Comparison of ENCODE assay signal across 20 cellular contexts in the genomic region with DNA sequence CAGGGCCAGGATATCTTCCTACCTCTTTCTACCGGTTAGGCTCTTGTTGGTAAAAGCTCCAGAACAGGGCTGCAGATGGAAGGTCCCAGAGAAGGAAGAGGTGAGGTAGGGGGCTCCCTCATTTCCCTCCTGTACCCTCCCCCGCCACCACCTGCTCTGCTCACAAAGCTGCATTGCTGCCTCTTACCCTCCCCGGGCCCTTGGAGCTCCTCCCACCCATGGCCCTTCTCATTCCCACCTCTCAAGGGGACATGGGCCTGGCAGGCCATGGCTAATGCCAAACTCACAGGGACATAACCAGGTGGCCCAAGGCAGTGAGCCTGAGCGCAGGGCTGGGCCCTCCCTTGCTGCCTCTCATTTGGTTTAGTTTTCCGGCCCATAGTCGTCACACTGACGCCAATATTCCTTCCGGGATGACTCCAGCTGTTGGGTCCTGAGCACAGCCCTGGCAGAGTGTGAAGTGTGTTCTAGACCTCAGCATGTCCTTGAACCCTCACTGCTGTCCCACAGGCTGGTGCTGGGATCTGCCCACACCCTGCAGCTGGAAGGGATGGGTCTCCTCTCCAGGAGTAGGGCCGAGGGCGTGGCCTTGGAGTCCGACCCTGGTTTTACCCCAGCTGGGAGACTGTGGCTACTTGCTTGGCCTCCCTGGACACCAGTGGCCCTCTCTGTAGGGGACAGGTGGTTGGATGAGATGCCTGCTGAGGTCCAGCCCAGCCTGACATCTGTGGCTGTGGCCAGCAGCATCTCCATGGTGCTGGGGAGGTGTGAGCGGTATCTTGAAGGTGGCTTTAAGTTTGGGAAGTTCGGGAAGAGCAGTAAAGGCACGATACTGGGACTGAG.
DNase-seq lines count a peak whose midpoint lies in the region; ATAC-seq and TF ChIP-seq lines count a peak whose summit lies in the region.
"Had no signal": no experiment of that assay in that cellular context is flagged by ENCODE, and none has a peak within 500 bp of the region (broad histone marks: within the 10 kb centered on the region; RNA-seq: fewer than 3 reads in every experiment).

No MANE protein-coding gene starts in this region.

- H3K4me3 ChIP-seq in right cardiac atrium (ENCODE audit: low read length) (no peak overlapping the region), right atrium auricular region (no peak overlapping the region), coronary artery (no peak overlapping the region), mucosa of descending colon (no peak overlapping the region)
- H3K4me3 ChIP-seq: A549 had no signal

- no peak overlapping the region for H3K4me3 Mint-ChIP-seq in activated CD8-positive, alpha-beta T cell treated with anti-CD3 and anti-CD28 coated beads for 36 hours
- H3K4me3 Mint-ChIP-seq: HFFc6 had no signal

- peaks cover 62% of the 10 kb centered on the region for H3K36me3 ChIP-seq in right atrium auricular region
- peaks cover 7% of the 10 kb centered on the region for H3K36me3 ChIP-seq in mucosa of descending colon (ENCODE audit: low read depth)

- WGBS in right cardiac atrium, result 79% methylated on average over 14 of the region's 14 CpGs

- H3K27me3 ChIP-seq in right cardiac atrium (ENCODE audit: control insufficient read depth, insufficient read depth), result no peaks in the 10 kb centered on the region
- H3K27me3 ChIP-seq in right atrium auricular region, result no peaks in the 10 kb centered on the region

- ATAC-seq in right cardiac atrium, result no peak
- ATAC-seq in mucosa of descending colon, result peak; percentile 3
- ATAC-seq in activated CD8-positive, alpha-beta T cell treated with anti-CD3 and anti-CD28 coated beads for 36 hours, result no peak
- ATAC-seq: A549 had no signal

- no peaks in the 10 kb centered on the region for H3K36me3 Mint-ChIP-seq in activated CD8-positive, alpha-beta T cell treated with anti-CD3 and anti-CD28 coated beads for 36 hours (ENCODE audit: low read depth)

- H3K27ac ChIP-seq in right cardiac atrium (ENCODE audit: low read length), result peak overlapping the region; percentile 20
- no peak overlapping the region for H3K27ac ChIP-seq in right atrium auricular region
- peak overlapping the region; percentile 11 to 95 for H3K27ac ChIP-seq in coronary artery
- H3K27ac ChIP-seq: A549, C4-2B had no signal

- no peaks in the 10 kb centered on the region for H3K9me3 Mint-ChIP-seq in activated CD8-positive, alpha-beta T cell treated with anti-CD3 and anti-CD28 coated beads for 36 hours
- H3K9me3 Mint-ChIP-seq: HFFc6 had no signal

- H3K9me3 ChIP-seq in right cardiac atrium (ENCODE audit: control insufficient read depth, low read length) (no peaks in the 10 kb centered on the region), right atrium auricular region (no peaks in the 10 kb centered on the region), mucosa of descending colon (no peaks in the 10 kb centered on the region)
- H3K9me3 ChIP-seq: A549 had no signal

- H3K4me1 ChIP-seq in right cardiac atrium (ENCODE audit: control insufficient read depth, insufficient read depth, low read length) (peaks cover 3% of the 10 kb centered on the region), right atrium auricular region (peaks cover 0 to 16% of the 10 kb centered on the region in 2 donors), mucosa of descending colon (ENCODE audit: low read depth) (no peaks in the 10 kb centered on the region)
- H3K4me1 ChIP-seq: A549 had no signal

- POLR2A ChIA-PET in activated CD8-positive, alpha-beta T cell treated with anti-CD3 and anti-CD28 coated beads for 36 hours (lab: Charles Lee), result no interaction called here

- no peaks in the 10 kb centered on the region for H3K27me3 Mint-ChIP-seq in activated CD8-positive, alpha-beta T cell treated with anti-CD3 and anti-CD28 coated beads for 36 hours

- intact Hi-C loops in right cardiac atrium (cut with DNase I), result loop anchor here in 1 of 4 donors (10.0 kb wide), 1 partner anchor 931 kb away; no protein-coding TSS in a partner anchor
- intact Hi-C loops in mucosa of descending colon (cut with DNase I, micrococcal nuclease), result no loop called here
- intact Hi-C loops in activated CD8-positive, alpha-beta T cell treated with anti-CD3 and anti-CD28 coated beads for 36 hours (cut with micrococcal nuclease), result no loop called here

- H3K4me1 Mint-ChIP-seq in activated CD8-positive, alpha-beta T cell treated with anti-CD3 and anti-CD28 coated beads for 36 hours (ENCODE audit: low read depth), result no peaks in the 10 kb centered on the region

- CTCF ChIA-PET in activated CD8-positive, alpha-beta T cell treated with anti-CD3 and anti-CD28 coated beads for 36 hours (lab: Charles Lee), result no interaction called here

- H3K27ac Mint-ChIP-seq in activated CD8-positive, alpha-beta T cell treated with anti-CD3 and anti-CD28 coated beads for 36 hours, result no peak overlapping the region
- H3K27ac Mint-ChIP-seq: HFFc6 had no signal

- TF ChIP-seq CTCF in right atrium auricular region (IDR thresholded peaks at IDR 0.05) (no peak), coronary artery (IDR thresholded peaks at IDR 0.05) (no peak), mucosa of descending colon (IDR thresholded peaks at IDR 0.05) (no peak)
- no peak for TF ChIP-seq CTCF in activated CD8-positive, alpha-beta T cell treated with anti-CD3 and anti-CD28 coated beads for 36 hours (IDR thresholded peaks at IDR 0.05)

- DNase-seq in right cardiac atrium, result peak in 1 of 3 donors; percentile 54
- DNase-seq in right atrium auricular region (ENCODE audit: low spot score), result no peak
- no peak for DNase-seq in coronary artery (ENCODE audit: low spot score)
- no peak for DNase-seq in mucosa of descending colon
- DNase-seq in AG08395 (ENCODE audit: low spot score), result no peak
- DNase-seq in cerebellar nuclear complex (lab: John Stamatoyannopoulos, UW), result no peak
- DNase-seq in activated CD8-positive, alpha-beta T cell treated with anti-CD3 and anti-CD28 coated beads for 36 hours, result no peak
- DNase-seq in activated gamma-delta T cell (lab: John Stamatoyannopoulos, UW), result no peak
- DNase-seq: COR-L47, GOT3, HFFc6, KBM-7, MV-4-11, NCI-H146, NCI-H2081, NCI-H2227 treated with DMSO at 0.1 percent for 48 hours, NCI-H524 treated with DMSO at 0.1 percent for 48 hours, OCI-M1 had no signal

Comparison
In these comparisons a context has a peak if more than half of its experiments do, and no peak if none do; other contexts are left out.
1. H3K27ac ChIP-seq: peak in right cardiac atrium (single experiment) and coronary artery (2 of 2); none in right atrium auricular region (0 of 2).